14 cellular contexts compared by ENCODE assay signal in the genomic region with DNA sequence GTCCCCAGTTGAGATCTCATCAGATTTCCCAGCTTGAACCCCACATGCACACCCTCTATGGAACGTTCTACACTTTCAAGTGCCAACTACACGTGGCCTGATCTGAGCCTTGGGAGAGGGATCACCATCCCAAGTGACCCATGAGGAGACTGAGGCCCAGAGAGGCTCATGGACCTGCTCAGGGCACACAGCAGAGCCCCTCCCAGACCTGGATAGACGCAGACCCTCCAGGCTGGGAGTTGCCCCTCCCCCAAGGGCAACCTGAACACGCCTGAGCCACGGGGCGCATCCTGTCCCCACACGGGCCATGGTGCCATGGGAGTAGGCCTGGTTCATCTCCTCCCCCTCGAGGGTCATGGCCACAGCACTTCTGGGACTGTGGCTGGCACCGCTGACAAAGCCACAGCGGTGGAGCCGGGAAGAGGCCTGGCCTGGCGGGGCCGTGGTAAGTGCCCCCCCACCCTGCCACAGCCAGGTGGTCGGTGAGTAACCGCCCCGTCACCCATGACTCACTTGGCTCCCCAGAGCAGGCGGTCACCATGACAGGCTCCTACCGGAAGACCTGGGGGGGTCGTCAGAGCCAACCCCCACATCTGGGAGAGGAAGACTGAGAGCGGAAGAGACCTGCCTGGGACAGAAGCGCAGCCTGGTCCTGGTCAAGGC. TPM values are rescaled to one million over a fixed set of nuclear protein-coding genes. Genes with fewer than 3 reads are reported as not detected.
DNase-seq lines count a peak whose midpoint lies in the region; ATAC-seq, FAIRE-seq and TF ChIP-seq lines count a peak whose summit lies in the region.
"Had no signal": no experiment of that assay in that cellular context is flagged by ENCODE, and none has a peak within 500 bp of the region (broad histone marks: within the 10 kb centered on the region; RNA-seq: fewer than 3 reads in every experiment).

No MANE protein-coding gene starts in this region.

- peak overlapping the region; percentile 74 for H3K4ac ChIP-seq in IMR-90 (ENCODE audit: low read depth, low read length)
- H3K4ac ChIP-seq in trophoblast cell (ENCODE audit: low read depth, low read length) = no peak overlapping the region

- no peak overlapping the region for H2BK12ac ChIP-seq in trophoblast cell (ENCODE audit: low read length)

- no peak; the same call in 1 of the 2 replicates for TF ChIP-seq RAD21 in IMR-90 (IDR thresholded peaks at IDR 0.05; ENCODE audit: low read length)

- H2AK5ac ChIP-seq in IMR-90 (ENCODE audit: low read depth, low read length) (peak overlapping the region; percentile 86), trophoblast cell (ENCODE audit: low read length) (no peak overlapping the region)

- dilution Hi-C loops in IMR-90 (cut with HindIII; ENCODE audit: low sequenced_read_pairs, unreplicated experiment) = no loop called here

- H3K4me1 ChIP-seq in IMR-90 (ENCODE audit: control insufficient read depth, insufficient read depth, low read length) (peaks cover 26% of the 10 kb centered on the region), trophoblast cell (ENCODE audit: control insufficient read depth in 1 of 2, insufficient read depth in 2 of 2, low read length in 2 of 2) (peaks cover 21 to 33% of the 10 kb centered on the region in 2 experiments), upper lobe of right lung (peaks cover 9% of the 10 kb centered on the region)

- no peak for FAIRE-seq in bronchial epithelial cell (lab: Jason Lieb, UNC)

- peaks cover 7% of the 10 kb centered on the region for H4K20me1 ChIP-seq in IMR-90 (ENCODE audit: insufficient read depth, low read length)

- H3K9me3 ChIP-seq in IMR-90 (ENCODE audit: control insufficient read depth, insufficient read depth, low read length) (no peaks in the 10 kb centered on the region), trophoblast cell (ENCODE audit: insufficient read depth, low read depth, low read length) (peaks cover 10% of the 10 kb centered on the region), upper lobe of right lung (no peaks in the 10 kb centered on the region)
- H3K9me3 ChIP-seq: esophagus muscularis mucosa, thoracic aorta had no signal

- H3K27me3 ChIP-seq in IMR-90 (ENCODE audit: control insufficient read depth, insufficient read depth, low read length) (peaks cover 34% of the 10 kb centered on the region), bronchial epithelial cell (ENCODE audit: control insufficient read depth, insufficient read depth, low read length) (no peaks in the 10 kb centered on the region), trophoblast cell (ENCODE audit: insufficient read depth, low read length) (peaks cover 26% of the 10 kb centered on the region), upper lobe of right lung (peaks cover 65% of the 10 kb centered on the region)

- POLR2A ChIA-PET in IMR-90 (lab: Charles Lee; ENCODE audit: unreplicated experiment) = no interaction called here

- DNase-seq in ELR (ENCODE audit: low read depth) = peak; percentile 95
- DNase-seq in IMR-90 = peak; percentile 92
- DNase-seq in bronchial epithelial cell (ENCODE audit: low read depth) = peak; percentile 88
- DNase-seq in trophoblast cell = no peak
- no peak for DNase-seq in stimulated activated CD4-positive, alpha-beta T cell treated with anti-CD3 and anti-CD28 coated beads, Interleukin-4, amount 100 ng/mL, for 1 hour
- DNase-seq in upper lobe of right lung = no peak
- DNase-seq: GF-D8; NCI-H1092 treated with DMSO at 0.1 percent for 48 hours; NCI-H526 treated with DMSO at 0.1 percent for 48 hours; occipital lobe; stimulated activated CD4-positive, alpha-beta T cell treated with anti-CD3 and anti-CD28 coated beads, Interleukin-4, amount 100 ng/mL, for 4 hours had no signal

- 0% methylated on average over 1 of the region's 21 CpGs; no CpG with 5 or more reads in 1 of the 2 experiments for WGBS in IMR-90 (ENCODE audit: extremely low coverage in 2 of 2, insufficient read length in 1 of 2), 2 experiments
- no CpG with 5 or more reads among the region's 21 CpGs for WGBS in trophoblast cell (ENCODE audit: extremely low coverage, insufficient coverage, insufficient read length)

- H3K14ac ChIP-seq in IMR-90 (replicated peaks; ENCODE audit: low read depth, low read length) (peak overlapping the region; percentile 3; the same call in 1 of the 2 replicates), trophoblast cell (ENCODE audit: low read length) (no peak overlapping the region)

- peak overlapping the region; percentile 67 for H2AFZ ChIP-seq in IMR-90 (replicated peaks; ENCODE audit: low read length, poor library complexity)
- H2AFZ ChIP-seq in trophoblast cell (ENCODE audit: insufficient read depth, low read length, poor library complexity) = no peak overlapping the region

- in situ Hi-C loops in IMR-90 (cut with MboI; ENCODE audit: low sequenced_read_pairs) = no loop called here

- no peak overlapping the region for H4K5ac ChIP-seq in IMR-90 (ENCODE audit: low read depth, low read length)

- H3K4me3 ChIP-seq in IMR-90 (ENCODE audit: insufficient read depth, low read depth, low read length) = no peak overlapping the region
- no peak overlapping the region for H3K4me3 ChIP-seq in bronchial epithelial cell (ENCODE audit: low read depth, low read length)
- no peak overlapping the region for H3K4me3 ChIP-seq in trophoblast cell (ENCODE audit: low read depth, low read length)
- no peak overlapping the region for H3K4me3 ChIP-seq in upper lobe of right lung
- H3K4me3 ChIP-seq: esophagus muscularis mucosa, thoracic aorta had no signal

- H2BK120ac ChIP-seq in IMR-90 (ENCODE audit: low read depth, low read length) (peak overlapping the region; percentile 44), trophoblast cell (ENCODE audit: insufficient read depth, low read length, poor library complexity) (no peak overlapping the region)

- H4K91ac ChIP-seq in IMR-90 (ENCODE audit: insufficient read depth, low read depth, low read length) (peak overlapping the region; percentile 50), trophoblast cell (ENCODE audit: low read depth, low read length) (no peak overlapping the region)

- H3K27ac ChIP-seq in IMR-90 (ENCODE audit: insufficient read depth, low read length) (peak overlapping the region; percentile 31; the same call in 1 of the 2 replicates), trophoblast cell (ENCODE audit: low read depth, low read length) (no peak overlapping the region), upper lobe of right lung (no peak overlapping the region)
- H3K27ac ChIP-seq: esophagus muscularis mucosa, thoracic aorta had no signal

- CTCF ChIA-PET in IMR-90 (lab: Yijun Ruan, JAX) = interaction anchor here (1.0 kb wide), 1 partner anchor 105 kb away, joined by 5 read pairs; no protein-coding TSS in a partner anchor

- no peak overlapping the region for H3K23ac ChIP-seq in IMR-90 (ENCODE audit: low read depth, low read length)
- no peak overlapping the region for H3K23ac ChIP-seq in trophoblast cell (ENCODE audit: low read length)

- peaks cover 10% of the 10 kb centered on the region for H3K9me1 ChIP-seq in IMR-90 (ENCODE audit: insufficient read depth, low read length)

- no peak overlapping the region for H4K12ac ChIP-seq in trophoblast cell (ENCODE audit: low read depth, low read length)

- H3K56ac ChIP-seq in IMR-90 (ENCODE audit: extremely low read depth, insufficient read depth, low read length) = no peak overlapping the region

- H3K4me2 ChIP-seq in IMR-90 (ENCODE audit: low read depth, low read length) (no peak overlapping the region), trophoblast cell (ENCODE audit: low read length) (no peak overlapping the region)

- peak; percentile 56 for ATAC-seq in IMR-90 (ENCODE audit: low read depth)
- ATAC-seq in GM18868 (IDR thresholded peaks at IDR 0.05; ENCODE audit: unreplicated experiment) = no peak
- no peak for ATAC-seq in upper lobe of right lung

- H4K8ac ChIP-seq in IMR-90 (ENCODE audit: low read depth in 2 of 2, low read length in 2 of 2) (peak overlapping the region in 1 of 2 experiments; percentile 29; a peak in 2 of 4 replicates), trophoblast cell (ENCODE audit: low read depth, low read length) (no peak overlapping the region)

- H3K18ac ChIP-seq in IMR-90 (ENCODE audit: low read depth, low read length) (no peak overlapping the region; the same call in 1 of the 2 replicates), trophoblast cell (ENCODE audit: low read length) (peak overlapping the region; percentile 2)

- no peaks in the 10 kb centered on the region for H3K79me2 ChIP-seq in trophoblast cell (ENCODE audit: control insufficient read depth, insufficient read depth, low read length, poor library complexity)

- H2BK15ac ChIP-seq in IMR-90 (ENCODE audit: low read depth, low read length) = peak overlapping the region; percentile 56; the same call in 1 of the 3 replicates

- no TSS peak for BruUV-seq in IMR-90 (replicated peaks; lab: Mats Ljungman, UMichigan)

- H2AK9ac ChIP-seq in IMR-90 (replicated peaks; ENCODE audit: low read depth, low read length, poor library complexity) = peak overlapping the region; percentile 12

- intact Hi-C loops in IMR-90 (cut with micrococcal nuclease) = no loop called here
- intact Hi-C loops in upper lobe of right lung (cut with DNase I) = no loop called here

- no peaks in the 10 kb centered on the region for H3K36me3 ChIP-seq in IMR-90 (ENCODE audit: control insufficient read depth, insufficient read depth, low read length)
- H3K36me3 ChIP-seq in bronchial epithelial cell (ENCODE audit: control insufficient read depth, insufficient read depth, low read length) = no peaks in the 10 kb centered on the region
- H3K36me3 ChIP-seq in trophoblast cell (ENCODE audit: control insufficient read depth in 1 of 2, insufficient read depth in 2 of 2, low read length in 2 of 2) = no peaks in the 10 kb centered on the region
- no peaks in the 10 kb centered on the region for H3K36me3 ChIP-seq in upper lobe of right lung
- H3K36me3 ChIP-seq: esophagus muscularis mucosa, thoracic aorta had no signal

- H3K79me1 ChIP-seq in IMR-90 (ENCODE audit: low read depth in 1 of 2, low read length in 2 of 2) (0 out of 4 replicates have a peak, but pooled peaks cover 0 to 5% of the 10 kb centered on the region in 2 experiments), trophoblast cell (ENCODE audit: low read length) (peaks cover 4% of the 10 kb centered on the region)

- TF ChIP-seq CTCF in IMR-90 (conservative IDR thresholded peaks at IDR 0.05; ENCODE audit: low read depth, low read length) (no peak), bronchial epithelial cell (IDR thresholded peaks at IDR 0.05; ENCODE audit: insufficient read depth, low read length, severe bottlenecking) (no peak), upper lobe of right lung (IDR thresholded peaks at IDR 0.05) (no peak)

- TF ChIP-seq POLR2A in IMR-90 (IDR thresholded peaks at IDR 0.05; ENCODE audit: low read depth, low read length) = no peak

- peak overlapping the region; percentile 81 for H2BK20ac ChIP-seq in IMR-90 (ENCODE audit: low read depth, low read length)

- H2BK5ac ChIP-seq in IMR-90 (ENCODE audit: low read depth, low read length, poor library complexity, severe bottlenecking) (peak overlapping the region; percentile 49), trophoblast cell (ENCODE audit: low read depth, low read length, poor library complexity) (no peak overlapping the region)

- H3K9ac ChIP-seq in IMR-90 (ENCODE audit: low read depth, low read length) (no peak overlapping the region), trophoblast cell (ENCODE audit: low read length) (no peak overlapping the region)

RNA-seq across cellular contexts. Expression of gene WNT7B, which starts 8.1 kb away (rescaled TPM):
- under 0.01 TPM in 2 replicates for total RNA-seq in IMR-90 (2012; rRNA removed)
- polyA plus RNA-seq in IMR-90 (2012; rRNA removed) = 0.15 and 0.16 TPM in 2 replicates
- 0.21 and 0.23 TPM in 2 replicates for polyA plus RNA-seq in IMR-90 (2012; cell fraction: cytosol; rRNA removed)
- polyA plus RNA-seq in IMR-90 (2012; cell fraction: nucleus; rRNA removed; ENCODE audit: low replicate concordance) = 0.10 and 0.15 TPM in 2 replicates
- 18.2 and 23.9 TPM in 2 replicates for total RNA-seq in bronchial epithelial cell
- polyA plus RNA-seq in trophoblast cell (2013) = 5.9 and 6.1 TPM in 2 replicates
- 5.4 TPM for total RNA-seq in upper lobe of right lung
- total RNA-seq: esophagus muscularis mucosa, thoracic aorta had no signal

Comparison
In these comparisons a context has a peak if more than half of its experiments do, and no peak if none do; other contexts are left out.
1. DNase-seq: peak in ELR (single experiment), IMR-90 (single experiment) and bronchial epithelial cell (single experiment); none in trophoblast cell (0 of 2), stimulated activated CD4-positive, alpha-beta T cell treated with anti-CD3 and anti-CD28 coated beads, Interleukin-4, amount 100 ng/mL, for 1 hour (single experiment) and upper lobe of right lung (single experiment).